Comparison of ENCODE assay signal across 12 cellular contexts in genomic region chr22:17972385-17973181, GRCh38. TPM values are rescaled to one million over a fixed set of nuclear protein-coding genes. Genes with fewer than 3 reads are reported as not detected.
DNase-seq lines count a peak whose midpoint lies in the region; ATAC-seq and TF ChIP-seq lines count a peak whose summit lies in the region.
"Had no signal": no experiment of that assay in that cellular context is flagged by ENCODE, and none has a peak within 500 bp of the region (broad histone marks: within the 10 kb centered on the region; RNA-seq: fewer than 3 reads in every experiment).

No MANE protein-coding gene starts in this region.

- peak overlapping the region; percentile 67 for H3K9ac ChIP-seq in skeletal muscle satellite cell (ENCODE audit: low read depth, low read length)

- ATAC-seq in HG03108 (IDR thresholded peaks at IDR 0.05; ENCODE audit: unreplicated experiment), result no peak
- ATAC-seq: GM12878; stimulated activated naive CD8-positive, alpha-beta T cell treated with anti-CD3 and anti-CD28 coated beads, Interleukin-15, amount 100 ng/mL, for 72 hours had no signal

- H3K4me2 ChIP-seq in skeletal muscle satellite cell (ENCODE audit: low read length), result peak overlapping the region; percentile 74

- no peaks in the 10 kb centered on the region for H3K27me3 ChIP-seq in H7 (ENCODE audit: control insufficient read depth, insufficient read depth, low read length)
- H3K27me3 ChIP-seq in left ventricle myocardium inferior (ENCODE audit: low read depth), result no peaks in the 10 kb centered on the region
- H3K27me3 ChIP-seq in skeletal muscle satellite cell (ENCODE audit: control insufficient read depth, insufficient read depth, low read length), result no peaks in the 10 kb centered on the region

- no peak overlapping the region for H3K4me3 ChIP-seq in H7 (ENCODE audit: insufficient read depth, low read depth, low read length)
- no peak overlapping the region for H3K4me3 ChIP-seq in left ventricle myocardium inferior
- peak overlapping the region; percentile 59 for H3K4me3 ChIP-seq in skeletal muscle satellite cell (ENCODE audit: low read length)
- H3K4me3 ChIP-seq: GM12878 had no signal

- H3K36me3 ChIP-seq in H7 (replicated peaks; ENCODE audit: control insufficient read depth, insufficient read depth, low read length) (no peaks in the 10 kb centered on the region; the same call in 1 of the 2 replicates), left ventricle myocardium inferior (no peaks in the 10 kb centered on the region), skeletal muscle satellite cell (ENCODE audit: insufficient read depth, low read length) (no peaks in the 10 kb centered on the region)

- peaks cover 76% of the 10 kb centered on the region for H3K4me1 ChIP-seq in left ventricle myocardium inferior
- peaks cover 39% of the 10 kb centered on the region for H3K4me1 ChIP-seq in skeletal muscle satellite cell (ENCODE audit: control insufficient read depth, insufficient read depth, low read length)

- no peak for TF ChIP-seq CTCF in left ventricle myocardium inferior (IDR thresholded peaks at IDR 0.05; ENCODE audit: borderline replicate concordance)

- peak overlapping the region; percentile 57 for H3K27ac ChIP-seq in left ventricle myocardium inferior (replicated peaks)

- H3K9me3 ChIP-seq in left ventricle myocardium inferior (replicated peaks), result no peaks in the 10 kb centered on the region
- no peaks in the 10 kb centered on the region for H3K9me3 ChIP-seq in skeletal muscle satellite cell (replicated peaks; ENCODE audit: low read length)

- peak; percentile 72 for DNase-seq in H7
- DNase-seq in amniotic epithelial cell (ENCODE audit: low read depth), result peak; percentile 86
- DNase-seq in left ventricle myocardium inferior, result no peak
- no peak for DNase-seq in NCI-H69 (lab: John Stamatoyannopoulos, UW)
- DNase-seq in effector CD4-positive, alpha-beta T cell, result no peak
- DNase-seq in MV-4-11 (lab: John Stamatoyannopoulos, UW), result no peak
- DNase-seq: activated gamma-delta T cell treated with Interleukin-2 at 50 U/mL for 16 hours; SHP77; stimulated activated naive CD8-positive, alpha-beta T cell treated with anti-CD3 and anti-CD28 coated beads, Interleukin-15, amount 100 ng/mL, for 72 hours had no signal

- intact Hi-C loops in left ventricle myocardium inferior (cut with micrococcal nuclease), result no loop called here

RNA-seq across cellular contexts. Expression of gene MICAL3, which starts 51.8 kb away (rescaled TPM):
- total RNA-seq in H7 (2014; rRNA removed; shearing (Covaris generic)), result 11.8 and 12.3 TPM in 2 replicates
- total RNA-seq in left ventricle myocardium inferior, result 92.5 TPM
- total RNA-seq in skeletal muscle satellite cell (2012; rRNA removed), result 22.3 and 25.1 TPM in 2 replicates

Comparison
In these comparisons a context has a peak if more than half of its experiments do, and no peak if none do; other contexts are left out.
1. DNase-seq: peak in H7 (single experiment) and amniotic epithelial cell (single experiment); none in left ventricle myocardium inferior (single experiment), NCI-H69 (single experiment), effector CD4-positive, alpha-beta T cell (single experiment) and MV-4-11 (single experiment).